8 cellular contexts compared by ENCODE assay signal in genomic region chr2:64831134-64831976, GRCh38.
DNase-seq lines count a peak whose midpoint lies in the region; ATAC-seq and TF ChIP-seq lines count a peak whose summit lies in the region.

No MANE protein-coding gene starts in this region.

- H4K20me1 ChIP-seq in SU-DHL-6 (ENCODE audit: low read depth, low read length), result no peaks in the 10 kb centered on the region

- no peaks in the 10 kb centered on the region for H3K9me2 ChIP-seq in SU-DHL-6 (replicated peaks; ENCODE audit: insufficient read depth, low read length)

- no peaks in the 10 kb centered on the region for H3F3A ChIP-seq in SU-DHL-6 (ENCODE audit: insufficient read depth)

- H3K4me3 ChIP-seq in SU-DHL-6 (ENCODE audit: insufficient read depth, low read length, poor library complexity, severe bottlenecking) (no peak overlapping the region), heart left ventricle (peak overlapping the region in 3 of 12 donors; percentile 2 to 37 (median 9)), vagina (no peak overlapping the region)

- no peak overlapping the region for H3K4me2 ChIP-seq in SU-DHL-6 (ENCODE audit: low read depth, low read length, poor library complexity, severe bottlenecking)

- 40 to 54% (median 49%) methylated on average over 19 to 20 of the region's 20 CpGs for WGBS in heart left ventricle, 4 donors

- H3K9ac ChIP-seq in SU-DHL-6 (ENCODE audit: low read length), result no peak overlapping the region

- H3K4me1 ChIP-seq in heart left ventricle (peaks cover 0 to 18% (median 10%) of the 10 kb centered on the region in 12 donors), vagina (peaks cover 20% of the 10 kb centered on the region)

- TF ChIP-seq POLR2A in heart left ventricle (IDR thresholded peaks at IDR 0.05) (no peak), vagina (IDR thresholded peaks at IDR 0.05) (no peak)

- DNase-seq in DMS53 treated with DMSO at 0.1 percent for 48 hours (lab: John Stamatoyannopoulos, UW; ENCODE audit: unreplicated experiment), result peak; percentile 47
- DNase-seq in HS-5 (ENCODE audit: low read depth), result peak; percentile 95
- peak; percentile 75 for DNase-seq in activated naive CD8-positive, alpha-beta T cell treated with anti-CD3 and anti-CD28 coated beads, Interleukin-2, amount 50 U/mL, for 16 hours (ENCODE audit: low read depth, low spot score)
- DNase-seq in heart left ventricle, result peak; percentile 77 to 93 (median 88)
- DNase-seq in pulmonary artery endothelial cell (ENCODE audit: low read depth, low spot score), result peak; percentile 71
- DNase-seq in vagina (ENCODE audit: extremely low spot score in 2 of 2), result peak; percentile 92 to 99

- TF ChIP-seq CTCF in SU-DHL-6 (IDR thresholded peaks at IDR 0.05; ENCODE audit: insufficient read depth, low read length, poor library complexity, severe bottlenecking), result peak; percentile 89
- peak; percentile 83 to 95 (median 88) for TF ChIP-seq CTCF in heart left ventricle (IDR thresholded peaks at IDR 0.05)
- TF ChIP-seq CTCF in vagina (IDR thresholded peaks at IDR 0.05), result peak; percentile 48 to 58 (median 50)

- intact Hi-C loops in heart left ventricle (cut with DNase I) (loop anchor here in 9 of 10 donors (1.0 to 10.0 kb wide), 9 partner anchors 63 to 187 kb away; partner anchors contain the start of gene SERTAD2 (in 1 of the 9)), vagina (cut with DNase I) (loop anchor here (10.0 kb wide), 1 partner anchor 47 kb away; no protein-coding TSS in a partner anchor)

- H3K27me3 ChIP-seq in SU-DHL-6 (ENCODE audit: low read length) (no peaks in the 10 kb centered on the region), heart left ventricle (no peaks in the 10 kb centered on the region), vagina (no peaks in the 10 kb centered on the region)

- no peaks in the 10 kb centered on the region for H3K79me2 ChIP-seq in SU-DHL-6 (ENCODE audit: insufficient read depth, low read length)

- H3K27ac ChIP-seq in SU-DHL-6 (ENCODE audit: low read depth, low read length) (no peak overlapping the region), heart left ventricle (peak overlapping the region in 11 of 12 donors; percentile 31 to 90 (median 72)), vagina (peak overlapping the region; percentile 70)

- ATAC-seq in GM21381 (IDR thresholded peaks at IDR 0.05; ENCODE audit: unreplicated experiment) (peak; percentile 84), heart left ventricle (peak; percentile 79 to 98 (median 97))

- H3K36me3 ChIP-seq in SU-DHL-6 (ENCODE audit: low read length) (no peaks in the 10 kb centered on the region), heart left ventricle (no peaks in the 10 kb centered on the region), vagina (no peaks in the 10 kb centered on the region)

- H3K9me3 ChIP-seq in SU-DHL-6 (ENCODE audit: insufficient read depth, low read length), result no peaks in the 10 kb centered on the region
- no peaks in the 10 kb centered on the region for H3K9me3 ChIP-seq in heart left ventricle
- no peaks in the 10 kb centered on the region for H3K9me3 ChIP-seq in vagina

- H2AFZ ChIP-seq in SU-DHL-6 (ENCODE audit: low read depth, low read length, severe bottlenecking), result peak overlapping the region; percentile 17
